In the genomic region with DNA sequence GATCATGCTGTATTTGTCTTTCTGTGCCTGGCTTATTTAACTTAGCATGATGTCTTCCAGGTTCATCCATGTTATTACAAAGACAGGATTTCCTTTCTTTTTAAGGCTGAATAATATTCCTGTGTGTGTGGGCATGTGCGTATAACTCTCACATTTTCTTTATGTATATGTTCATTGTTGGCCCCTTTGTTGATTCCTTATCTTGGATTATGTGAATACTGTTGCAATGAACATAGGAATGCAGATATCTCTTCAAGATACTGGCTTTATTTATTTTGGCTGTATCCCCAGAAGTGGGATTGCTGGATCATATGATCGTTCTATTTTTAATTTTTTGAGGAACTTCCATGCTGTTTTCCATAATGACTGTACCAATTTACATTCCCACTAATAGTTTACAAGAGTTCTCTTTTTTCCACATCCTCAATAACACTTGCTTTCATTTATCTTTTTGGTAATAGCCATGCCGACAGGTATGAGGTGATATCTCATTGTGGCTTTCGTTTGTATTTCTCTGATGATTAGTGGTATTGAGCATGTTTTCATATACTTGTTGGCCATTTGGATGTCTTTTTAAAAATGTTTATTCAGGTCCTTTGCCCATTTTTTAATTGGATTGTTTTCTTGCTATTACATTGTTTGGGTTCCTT, we compare ENCODE assay signal across 11 cellular contexts. TPM values are rescaled to one million over a fixed set of nuclear protein-coding genes. Genes with fewer than 3 reads are reported as not detected.
DNase-seq lines count a peak whose midpoint lies in the region; ATAC-seq and TF ChIP-seq lines count a peak whose summit lies in the region.
"Had no signal": no experiment of that assay in that cellular context is flagged by ENCODE, and none has a peak within 500 bp of the region (broad histone marks: within the 10 kb centered on the region; RNA-seq: fewer than 3 reads in every experiment).

No MANE protein-coding gene starts in this region.

- no peak overlapping the region for H3K4me3 Mint-ChIP-seq in CD8-positive, alpha-beta memory T cell
- H3K4me3 Mint-ChIP-seq in nephron, result no peak overlapping the region

- no peaks in the 10 kb centered on the region for H3K9me3 ChIP-seq in CD8-positive, alpha-beta memory T cell (ENCODE audit: low read length)

- no peaks in the 10 kb centered on the region for H3K9me3 Mint-ChIP-seq in CD8-positive, alpha-beta memory T cell
- no peaks in the 10 kb centered on the region for H3K9me3 Mint-ChIP-seq in nephron

- no peak for TF ChIP-seq CTCF in nephron (IDR thresholded peaks at IDR 0.05; ENCODE audit: unreplicated experiment in 3 of 3)

- H3K27ac Mint-ChIP-seq in CD8-positive, alpha-beta memory T cell, result peak overlapping the region in 5 of 8 donors; percentile 2 to 73 (median 14)
- peak overlapping the region; percentile 48 to 88 (median 66) for H3K27ac Mint-ChIP-seq in nephron

- H3K4me1 Mint-ChIP-seq in CD8-positive, alpha-beta memory T cell, result peaks cover 48 to 66% (median 54%) of the 10 kb centered on the region in 3 donors
- H3K4me1 Mint-ChIP-seq in nephron, result peaks cover 15% of the 10 kb centered on the region

- DNase-seq in CD8-positive, alpha-beta memory T cell, result no peak
- peak; percentile 11 for DNase-seq in NCI-H2196 treated with DMSO at 0.1 percent for 48 hours (lab: John Stamatoyannopoulos, UW; ENCODE audit: unreplicated experiment)
- no peak for DNase-seq in epithelial cell of prostate (ENCODE audit: low read depth, low spot score)
- DNase-seq in medulla oblongata (ENCODE audit: extremely low spot score), result no peak
- DNase-seq: cerebellar nuclear complex; NCI-H524; stimulated activated CD4-positive, alpha-beta T cell treated with anti-CD3 and anti-CD28 coated beads, Interleukin-4, amount 100 ng/mL, for 1 hour had no signal

- no peaks in the 10 kb centered on the region for H3K27me3 Mint-ChIP-seq in CD8-positive, alpha-beta memory T cell
- no peaks in the 10 kb centered on the region for H3K27me3 Mint-ChIP-seq in nephron (ENCODE audit: low read depth)

- ATAC-seq in HG03521 (IDR thresholded peaks at IDR 0.05; ENCODE audit: unreplicated experiment) (no peak), GM21528 (IDR thresholded peaks at IDR 0.05; ENCODE audit: low FRiP score, unreplicated experiment) (no peak), GM21737 (IDR thresholded peaks at IDR 0.05; ENCODE audit: unreplicated experiment) (no peak)

- CTCF ChIA-PET in CD8-positive, alpha-beta memory T cell (lab: Charles Lee), result no interaction called here

- POLR2A ChIA-PET in CD8-positive, alpha-beta memory T cell (lab: Charles Lee), result no interaction called here

- H3K4me3 ChIP-seq in CD8-positive, alpha-beta memory T cell (ENCODE audit: low read length), result no peak overlapping the region

- peaks cover 14% of the 10 kb centered on the region for H3K36me3 ChIP-seq in CD8-positive, alpha-beta memory T cell (ENCODE audit: insufficient read depth, low read length)

- H3K27ac ChIP-seq in CD8-positive, alpha-beta memory T cell (ENCODE audit: low read depth, low read length), result no peak overlapping the region
- H3K27ac ChIP-seq in epithelial cell of prostate, result peak overlapping the region; percentile 14

- H3K36me3 Mint-ChIP-seq in CD8-positive, alpha-beta memory T cell, result peaks cover 0 to 48% (median 13%) of the 10 kb centered on the region in 3 donors
- peaks cover 20% of the 10 kb centered on the region for H3K36me3 Mint-ChIP-seq in nephron (ENCODE audit: low read depth)

- peaks cover 2% of the 10 kb centered on the region for H3K4me1 ChIP-seq in CD8-positive, alpha-beta memory T cell (ENCODE audit: insufficient read depth, low read length)

- H3K27me3 ChIP-seq in CD8-positive, alpha-beta memory T cell (ENCODE audit: insufficient read depth, low read length, poor library complexity, severe bottlenecking), result no peaks in the 10 kb centered on the region

RNA-seq across cellular contexts. Expression of a gene that starts 38.0 kb away (rescaled TPM):
- total RNA-seq in CD8-positive, alpha-beta memory T cell, result 10 to 100 TPM; 14.3 to 14.9 TPM
- 61.0 TPM for polyA plus RNA-seq in CD8-positive, alpha-beta memory T cell

RNA-seq across cellular contexts. Expression of a gene that starts 50.2 kb away (rescaled TPM):
- 10 to 100 TPM; 25.5 to 26.5 TPM for total RNA-seq in CD8-positive, alpha-beta memory T cell
- polyA plus RNA-seq in CD8-positive, alpha-beta memory T cell, result 16.8 TPM
